Comparison of ENCODE assay signal across 8 cellular contexts in genomic region chr2:144320491-144320890, GRCh38.
DNase-seq lines count a peak whose midpoint lies in the region; TF ChIP-seq lines count a peak whose summit lies in the region.

No MANE protein-coding gene starts in this region.

- no peak for TF ChIP-seq EP300 in suprapubic skin (IDR thresholded peaks at IDR 0.05)

- TF ChIP-seq CTCF in fibroblast of the aortic adventitia (IDR thresholded peaks at IDR 0.05; ENCODE audit: insufficient read depth, low read length) = no peak
- no peak for TF ChIP-seq CTCF in suprapubic skin (IDR thresholded peaks at IDR 0.05)
- TF ChIP-seq CTCF in BE2C (IDR thresholded peaks at IDR 0.05; ENCODE audit: low read depth, low read length) = no peak

- no peaks in the 10 kb centered on the region for H3K36me3 ChIP-seq in suprapubic skin
- no peaks in the 10 kb centered on the region for H3K36me3 ChIP-seq in BE2C

- H3K4me1 ChIP-seq in suprapubic skin = peaks cover 4% of the 10 kb centered on the region
- no peaks in the 10 kb centered on the region for H3K4me1 ChIP-seq in BE2C

- no peaks in the 10 kb centered on the region for H3K27me3 ChIP-seq in suprapubic skin
- H3K27me3 ChIP-seq in BE2C = no peaks in the 10 kb centered on the region

- H3K9me3 ChIP-seq in suprapubic skin (no peaks in the 10 kb centered on the region), BE2C (no peaks in the 10 kb centered on the region)

- TF ChIP-seq POLR2A in suprapubic skin (IDR thresholded peaks at IDR 0.05) = no peak

- no peak overlapping the region for H3K27ac ChIP-seq in suprapubic skin

- WGBS in suprapubic skin = 16% methylated on average over 1 of the region's 1 CpG

- DNase-seq in activated CD4-positive, CD25-positive, alpha-beta regulatory T cell treated with anti-CD3 and anti-CD28 coated beads, Interleukin-2, amount 50 U/mL, for 16 hours (ENCODE audit: low read depth, low spot score) = peak; percentile 20
- no peak for DNase-seq in activated CD4-positive, CD25-positive, alpha-beta regulatory T cell treated with anti-CD3 and anti-CD28 coated beads, Interleukin-2, amount 50 U/mL, for 72 hours
- peak; percentile 61 to 63 for DNase-seq in activated CD4-positive, alpha-beta T cell treated with anti-CD3 and anti-CD28 coated beads, Interleukin-2, amount 50 U/mL, for 4 hours
- DNase-seq in fibroblast of the aortic adventitia (ENCODE audit: low read depth) = peak; percentile 34
- peak; percentile 22 to 30 for DNase-seq in stimulated activated CD8-positive, alpha-beta memory T cell treated with anti-CD3 and anti-CD28 coated beads, Interleukin-7, amount 100 ng/mL, for 1 hour (ENCODE audit: low read depth in 2 of 2)
- DNase-seq in suprapubic skin (ENCODE audit: low spot score in 2 of 2) = no peak
- no peak for DNase-seq in BE2C
- DNase-seq in NCI-H187 (lab: John Stamatoyannopoulos, UW) = no peak

- H3K4me3 ChIP-seq in fibroblast of the aortic adventitia (ENCODE audit: low read depth, low read length) (no peak overlapping the region), suprapubic skin (no peak overlapping the region), BE2C (ENCODE audit: low read depth, low read length) (no peak overlapping the region)

Comparison
In these comparisons a context has a peak if more than half of its experiments do, and no peak if none do; other contexts are left out.
1. DNase-seq: peak in activated CD4-positive, CD25-positive, alpha-beta regulatory T cell treated with anti-CD3 and anti-CD28 coated beads, Interleukin-2, amount 50 U/mL, for 16 hours (single experiment), activated CD4-positive, alpha-beta T cell treated with anti-CD3 and anti-CD28 coated beads, Interleukin-2, amount 50 U/mL, for 4 hours (2 of 2), fibroblast of the aortic adventitia (single experiment) and stimulated activated CD8-positive, alpha-beta memory T cell treated with anti-CD3 and anti-CD28 coated beads, Interleukin-7, amount 100 ng/mL, for 1 hour (2 of 2); none in activated CD4-positive, CD25-positive, alpha-beta regulatory T cell treated with anti-CD3 and anti-CD28 coated beads, Interleukin-2, amount 50 U/mL, for 72 hours (single experiment), suprapubic skin (0 of 2), BE2C (single experiment) and NCI-H187 (0 of 2).